ENCODE assay signal across 3 cellular contexts in genomic region chr19:3254520-3254919, GRCh38.
A peak's percentile ranks its signal among the peaks of the same experiment; 100 is the strongest.
TF ChIP-seq lines count a peak whose summit lies in the region.

No MANE protein-coding gene starts in this region.

TF ChIP-seq in HEK293, 187 proteins besides CTCF, POLR2A, EP300 and RAD21:
- no peak for TF ChIP-seq ZNF138 (tag by site-specific recombination; IDR thresholded peaks at IDR 0.05; ENCODE audit: borderline replicate concordance)
- TF ChIP-seq ZFHX2 (tag by site-specific recombination; conservative IDR thresholded peaks at IDR 0.05), result peak; percentile 70; the same call in 1 of the 2 replicates
- peak; percentile 91 for TF ChIP-seq EGR2 (tag by site-specific recombination; IDR thresholded peaks at IDR 0.05; ENCODE audit: low read depth)
- peak; percentile 98 for TF ChIP-seq ZNF366 (tag by site-specific recombination; conservative IDR thresholded peaks at IDR 0.05)
- no peak for TF ChIP-seq ZNF596 (tag by site-specific recombination; IDR thresholded peaks at IDR 0.05)
- TF ChIP-seq ZBTB17 (tag by site-specific recombination; IDR thresholded peaks at IDR 0.05), result peak; percentile 83
- no peak for TF ChIP-seq ZNF121 (tag by site-specific recombination; IDR thresholded peaks at IDR 0.05)

TF ChIP-seq in IMR-90, 13 proteins besides CTCF, POLR2A, EP300 and RAD21:
- TF ChIP-seq NFE2L2 (IDR thresholded peaks at IDR 0.05; ENCODE audit: low read depth, low read length) (no peak), MAFK (IDR thresholded peaks at IDR 0.05; ENCODE audit: low read depth, low read length) (no peak), CEBPB (IDR thresholded peaks at IDR 0.05; ENCODE audit: low read depth, low read length) (no peak), FOS (IDR thresholded peaks at IDR 0.05; ENCODE audit: low read depth, low read length) (no peak), RCOR1 (IDR thresholded peaks at IDR 0.05; ENCODE audit: insufficient replicate concordance, low read length) (no peak), BHLHE40 (IDR thresholded peaks at IDR 0.05; ENCODE audit: low read depth, low read length) (no peak), RFX5 (IDR thresholded peaks at IDR 0.05; ENCODE audit: low read depth, low read length) (no peak), ELK1 (IDR thresholded peaks at IDR 0.05; ENCODE audit: borderline replicate concordance, low read depth, low read length) (no peak), MAZ (IDR thresholded peaks at IDR 0.05; ENCODE audit: borderline replicate concordance, low read depth, low read length) (no peak), USF2 (IDR thresholded peaks at IDR 0.05; ENCODE audit: low read depth, low read length) (no peak), MXI1 (IDR thresholded peaks at IDR 0.05; ENCODE audit: borderline replicate concordance, low read depth, low read length) (no peak)
TF ChIP-seq in IMR-90: peak in this region for 0.

TF ChIP-seq in K562, 482 proteins besides CTCF, POLR2A, EP300 and RAD21:
- TF ChIP-seq ZNF584 (CRISPR knock-in tag; IDR thresholded peaks at IDR 0.05; ENCODE audit: low read depth), result no peak
- TF ChIP-seq NFE2 (IDR thresholded peaks at IDR 0.05; ENCODE audit: low read depth), result no peak
- no peak for TF ChIP-seq PCBP1 (IDR thresholded peaks at IDR 0.05; ENCODE audit: low read depth, low read length, poor library complexity, severe bottlenecking)
- TF ChIP-seq TEAD4 (IDR thresholded peaks at IDR 0.05; ENCODE audit: low read length), result no peak
- TF ChIP-seq TEAD4 (CRISPR knock-in tag; IDR thresholded peaks at IDR 0.05; ENCODE audit: borderline replicate concordance), result no peak
- TF ChIP-seq L3MBTL2 (IDR thresholded peaks at IDR 0.05), result no peak
- TF ChIP-seq EGR1 (conservative IDR thresholded peaks at IDR 0.05), result peak; percentile 18; the same call in 1 of the 2 replicates
- TF ChIP-seq EHMT2 (IDR thresholded peaks at IDR 0.05), result 0 out of 2 replicates have a peak, but pooled peaks have one; percentile 43
- no peak for TF ChIP-seq KAT2B (IDR thresholded peaks at IDR 0.05; ENCODE audit: low read depth, low read length)
